Comparison of ENCODE assay signal across 8 cellular contexts in genomic region chr12:49346659-49347306, GRCh38. TPM values are rescaled to one million over a fixed set of nuclear protein-coding genes. Genes with fewer than 3 reads are reported as not detected.
A peak's percentile ranks its signal among the peaks of the same experiment; 100 is the strongest.
DNase-seq lines count a peak whose midpoint lies in the region; ATAC-seq and TF ChIP-seq lines count a peak whose summit lies in the region.

Gene DNAJC22 (plus strand): TSS chr12:49346888. CDS start chr12:49348873, 1,985 bp downstream.

- peaks cover 10 to 97% (median 51%) of the 10 kb centered on the region in 3 donors for H3K27me3 ChIP-seq in stomach

- H3K36me3 Mint-ChIP-seq in activated naive CD8-positive, alpha-beta T cell treated with anti-CD3 and anti-CD28 coated beads, Interleukin-2, amount 10 ng/mL, durations not matched to agents 7 days and 5 days, result no peaks in the 10 kb centered on the region

- H3K4me3 Mint-ChIP-seq in activated naive CD8-positive, alpha-beta T cell treated with anti-CD3 and anti-CD28 coated beads, Interleukin-2, amount 10 ng/mL, durations not matched to agents 7 days and 5 days, result peak within 1 kb of the TSS; percentile 81

- peak; percentile 75 to 85 (median 76) for DNase-seq in NCI-H1417 (lab: John Stamatoyannopoulos, UW)
- no peak for DNase-seq in NCI-H1417 treated with DMSO at 0.1 percent for 48 hours (lab: John Stamatoyannopoulos, UW)
- DNase-seq in NB4 (ENCODE audit: low read depth), result peak; percentile 62
- DNase-seq in activated naive CD8-positive, alpha-beta T cell treated with anti-CD3 and anti-CD28 coated beads, Interleukin-2, amount 10 ng/mL, durations not matched to agents 7 days and 5 days, result peak; percentile 65
- DNase-seq in left colon, result peak in 1 of 2 donors; percentile 52
- DNase-seq in stomach, result peak; percentile 33

- TF ChIP-seq POLR2A in NB4 (IDR thresholded peaks at IDR 0.05; ENCODE audit: extremely low read depth, insufficient read length) (no peak), stomach (IDR thresholded peaks at IDR 0.05) (no peak)

- peaks cover 80% of the 10 kb centered on the region for H3K27me3 Mint-ChIP-seq in activated naive CD8-positive, alpha-beta T cell treated with anti-CD3 and anti-CD28 coated beads, Interleukin-2, amount 10 ng/mL, durations not matched to agents 7 days and 5 days

- intact Hi-C loops in left colon (cut with DNase I, micrococcal nuclease) (loop anchor here in 1 of 2 donors (10.0 kb wide), 1 partner anchor 168 kb away; no protein-coding TSS in a partner anchor), stomach (cut with DNase I; ENCODE audit: low total_unique reads) (no loop called here)

- H3K4me1 ChIP-seq in stomach, result peaks cover 62 to 72% (median 68%) of the 10 kb centered on the region in 4 donors

- peak within 1 kb of the TSS; percentile 55 for H3K27ac Mint-ChIP-seq in activated naive CD8-positive, alpha-beta T cell treated with anti-CD3 and anti-CD28 coated beads, Interleukin-2, amount 10 ng/mL, durations not matched to agents 7 days and 5 days

- H3K27ac ChIP-seq in stomach, result peak within 1 kb of the TSS in 2 of 5 donors; percentile 8 to 38

- TF ChIP-seq CTCF in NB4 (IDR thresholded peaks at IDR 0.05; ENCODE audit: low read depth, low read length) (peak; percentile 6), stomach (IDR thresholded peaks at IDR 0.05) (no peak)

- peak; percentile 43 for ATAC-seq in activated naive CD8-positive, alpha-beta T cell treated with anti-CD3 and anti-CD28 coated beads, Interleukin-2, amount 10 ng/mL, durations not matched to agents 7 days and 5 days (ENCODE audit: low read depth)
- ATAC-seq in left colon (peak; percentile 28), GM21381 (IDR thresholded peaks at IDR 0.05; ENCODE audit: unreplicated experiment) (no peak), HG03135 (IDR thresholded peaks at IDR 0.05; ENCODE audit: unreplicated experiment) (no peak)

- WGBS in stomach, 5 donors, result 1 to 5% (median 2%) methylated on average over 19 to 47 of the region's 47 CpGs

- H3K4me3 ChIP-seq in NB4 (ENCODE audit: low read depth, low read length) (peak within 1 kb of the TSS; percentile 7), stomach (peak within 1 kb of the TSS; percentile 34 to 60 (median 41))

- H3K9me3 ChIP-seq in stomach, result no peaks in the 10 kb centered on the region

- peaks cover 25% of the 10 kb centered on the region for H3K4me1 Mint-ChIP-seq in activated naive CD8-positive, alpha-beta T cell treated with anti-CD3 and anti-CD28 coated beads, Interleukin-2, amount 10 ng/mL, durations not matched to agents 7 days and 5 days

- H3K36me3 ChIP-seq in stomach, result peaks cover 0 to 4% (median 0%) of the 10 kb centered on the region in 4 donors

- POLR2A ChIA-PET in activated naive CD8-positive, alpha-beta T cell treated with anti-CD3 and anti-CD28 coated beads, Interleukin-2, amount 10 ng/mL, durations not matched to agents 7 days and 5 days (lab: Charles Lee), result interaction anchor here (0.5 to 2.8 kb wide), 7 partner anchors 14 to 1519 kb away, joined by 3 to 18 read pairs (median 3); partner anchors contain the start of genes SPATS2 and TROAP

- no peak for TF ChIP-seq EP300 in stomach (IDR thresholded peaks at IDR 0.05)

- no peaks in the 10 kb centered on the region for H3K9me3 Mint-ChIP-seq in activated naive CD8-positive, alpha-beta T cell treated with anti-CD3 and anti-CD28 coated beads, Interleukin-2, amount 10 ng/mL, durations not matched to agents 7 days and 5 days

RNA-seq across cellular contexts. Expression of gene DNAJC22, which starts in this region (rescaled TPM):
- under 1 TPM; 0.11 to 0.31 TPM for total RNA-seq in activated naive CD8-positive, alpha-beta T cell treated with anti-CD3 and anti-CD28 coated beads, Interleukin-2, amount 10 ng/mL, durations not matched to agents 7 days and 5 days
- 10 to 100 TPM; 40.2 to 45.6 TPM for total RNA-seq in left colon
- 10 to 100 TPM in 2 of 5 donors, 1 to 10 TPM in 2, not detected in 1; 3.1 to 54.7 (median 13.9) TPM for total RNA-seq in stomach
- 1 to 10 TPM; 1.5 to 1.6 (median 1.5) TPM for polyA plus RNA-seq in stomach

Comparison
In these comparisons a context has a peak if more than half of its experiments do, and no peak if none do; other contexts are left out.
1. Peak in DNase-seq and ATAC-seq in activated naive CD8-positive, alpha-beta T cell treated with anti-CD3 and anti-CD28 coated beads, Interleukin-2, amount 10 ng/mL, durations not matched to agents 7 days and 5 days; RNA of the gene not detected or under 1 TPM.